Comparison of ENCODE assay signal across 24 cellular contexts in genomic region chr10:91127341-91128082, GRCh38.
DNase-seq lines count a peak whose midpoint lies in the region; ATAC-seq, FAIRE-seq and TF ChIP-seq lines count a peak whose summit lies in the region.
"Had no signal": no experiment of that assay in that cellular context is flagged by ENCODE, and none has a peak within 500 bp of the region (broad histone marks: within the 10 kb centered on the region; RNA-seq: fewer than 3 reads in every experiment).

No MANE protein-coding gene starts in this region.

- H3K79me2 ChIP-seq in DND-41 (ENCODE audit: insufficient read depth, low read length) (no peaks in the 10 kb centered on the region), Karpas-422 (ENCODE audit: low read length) (no peaks in the 10 kb centered on the region)

- peaks cover 0 to 1% (median 0%) of the 10 kb centered on the region in 3 donors for H3K36me3 Mint-ChIP-seq in CD8-positive, alpha-beta memory T cell
- H3K36me3 Mint-ChIP-seq: activated CD8-positive, alpha-beta memory T cell treated with anti-CD3 and anti-CD28 coated beads, Interleukin-2, amount 10 ng/mL, durations not matched to agents 7 days and 5 days; activated naive CD8-positive, alpha-beta T cell had no signal

- H3K27ac ChIP-seq in DND-41 (ENCODE audit: low read length) (peak overlapping the region; percentile 69), Karpas-422 (ENCODE audit: low read length) (no peak overlapping the region)
- no peak overlapping the region for H3K27ac ChIP-seq in CD8-positive, alpha-beta memory T cell (ENCODE audit: low read depth, low read length)
- H3K27ac ChIP-seq: epithelial cell of prostate, Peyer's patch, transverse colon had no signal

- H3K9me3 ChIP-seq in DND-41 (ENCODE audit: insufficient read depth, low read length, severe bottlenecking) (no peaks in the 10 kb centered on the region), Karpas-422 (ENCODE audit: low read length) (no peaks in the 10 kb centered on the region)
- H3K9me3 ChIP-seq in CD8-positive, alpha-beta memory T cell (ENCODE audit: low read length), result no peaks in the 10 kb centered on the region
- H3K9me3 ChIP-seq: HAP-1, Peyer's patch, transverse colon had no signal

- POLR2A ChIA-PET in CD8-positive, alpha-beta memory T cell (lab: Charles Lee), result no interaction called here

- H3K4me3 Mint-ChIP-seq in CD8-positive, alpha-beta memory T cell, result no peak overlapping the region
- H3K4me3 Mint-ChIP-seq: activated CD8-positive, alpha-beta memory T cell treated with anti-CD3 and anti-CD28 coated beads, Interleukin-2, amount 10 ng/mL, durations not matched to agents 7 days and 5 days; activated naive CD8-positive, alpha-beta T cell; nephron progenitor cell had no signal

- TF ChIP-seq POLR2A in H54 (IDR thresholded peaks at IDR 0.05; ENCODE audit: low read depth, low read length), result no peak

- H3K9me3 Mint-ChIP-seq in CD8-positive, alpha-beta memory T cell, result no peaks in the 10 kb centered on the region
- H3K9me3 Mint-ChIP-seq: nephron progenitor cell had no signal

- CTCF ChIA-PET in CD8-positive, alpha-beta memory T cell (lab: Charles Lee), result no interaction called here

- FAIRE-seq in H54 (lab: Jason Lieb, UNC), result peak; percentile 58
- FAIRE-seq: frontal cortex had no signal

- no peak for TF ChIP-seq CTCF in DND-41 (IDR thresholded peaks at IDR 0.05; ENCODE audit: borderline replicate concordance, extremely low read depth, low read length, poor library complexity, severe bottlenecking)

- H3K9ac ChIP-seq in DND-41 (ENCODE audit: low read depth, low read length) (no peak overlapping the region), Karpas-422 (ENCODE audit: low read length) (no peak overlapping the region)

- no peak overlapping the region for H3K4me2 ChIP-seq in DND-41 (ENCODE audit: insufficient read depth, low read length)
- H3K4me2 ChIP-seq in Karpas-422 (ENCODE audit: low read depth, low read length, poor library complexity, severe bottlenecking), result no peak overlapping the region

- peaks cover 7 to 15% of the 10 kb centered on the region in 2 donors for H3K27me3 Mint-ChIP-seq in CD8-positive, alpha-beta memory T cell

- H3K4me1 ChIP-seq in DND-41 (ENCODE audit: insufficient read depth, low read length) (peaks cover 9% of the 10 kb centered on the region), Karpas-422 (ENCODE audit: low read length) (no peaks in the 10 kb centered on the region)
- no peaks in the 10 kb centered on the region for H3K4me1 ChIP-seq in CD8-positive, alpha-beta memory T cell (ENCODE audit: insufficient read depth, low read length)
- H3K4me1 ChIP-seq: Peyer's patch, transverse colon had no signal

- H4K20me1 ChIP-seq in DND-41 (ENCODE audit: insufficient read depth, low read length), result no peaks in the 10 kb centered on the region
- no peaks in the 10 kb centered on the region for H4K20me1 ChIP-seq in Karpas-422 (ENCODE audit: insufficient read depth, low read depth, low read length)

- H3K36me3 ChIP-seq in DND-41 (ENCODE audit: insufficient read depth, low read length) (no peaks in the 10 kb centered on the region), Karpas-422 (ENCODE audit: insufficient read depth, low read length) (no peaks in the 10 kb centered on the region)
- no peaks in the 10 kb centered on the region for H3K36me3 ChIP-seq in CD8-positive, alpha-beta memory T cell (ENCODE audit: insufficient read depth, low read length)
- H3K36me3 ChIP-seq: HAP-1, Peyer's patch, transverse colon had no signal

- H3K4me1 Mint-ChIP-seq in CD8-positive, alpha-beta memory T cell, result peaks cover 4 to 6% (median 6%) of the 10 kb centered on the region in 3 donors

- DNase-seq in DND-41 (peak; percentile 28), H54 (ENCODE audit: insufficient read length, low spot score) (no peak), NCI-H2029 treated with DMSO at 0.1 percent for 48 hours (lab: John Stamatoyannopoulos, UW) (peak; percentile 1), epidermal melanocyte (ENCODE audit: insufficient read length, low spot score) (peak; percentile 61), left lobe of liver (ENCODE audit: low spot score) (no peak), NCI-H1930 (lab: John Stamatoyannopoulos, UW) (no peak), Karpas-422 (no peak)
- no peak for DNase-seq in CD8-positive, alpha-beta memory T cell
- DNase-seq: activated CD8-positive, alpha-beta memory T cell treated with anti-CD3 and anti-CD28 coated beads, Interleukin-2, amount 10 ng/mL, durations not matched to agents 7 days and 5 days; COR-L47; IMR-90; NCI-H1105; NCI-H2171 treated with DMSO at 0.1 percent for 48 hours; nephron progenitor cell; Peyer's patch; posterior cingulate gyrus; stimulated activated CD4-positive, alpha-beta T cell treated with anti-CD3 and anti-CD28 coated beads, Interleukin-1b, Interleukin-23, amount 100 ng/mL, for 48 hours; stimulated activated naive CD8-positive, alpha-beta T cell treated with anti-CD3 and anti-CD28 coated beads, Interleukin-15, Interleukin-2, amounts not matched to agents 100 U/mL and 50 U/mL, for 24 hours; SW 1271; transverse colon had no signal

- ATAC-seq in DND-41 (ENCODE audit: insufficient read depth, low read depth) (peak; percentile 91), left lobe of liver (no peak)
- ATAC-seq: activated CD8-positive, alpha-beta memory T cell treated with anti-CD3 and anti-CD28 coated beads, Interleukin-2, amount 10 ng/mL, durations not matched to agents 7 days and 5 days; stimulated activated naive CD8-positive, alpha-beta T cell treated with anti-CD3 and anti-CD28 coated beads, Interleukin-15, Interleukin-2, amounts not matched to agents 100 U/mL and 50 U/mL, for 24 hours had no signal

- H3K9me2 ChIP-seq in Karpas-422 (replicated peaks; ENCODE audit: insufficient read depth, low read length), result no peaks in the 10 kb centered on the region

- no peaks in the 10 kb centered on the region for H3K27me3 ChIP-seq in DND-41 (ENCODE audit: insufficient read depth, low read length, poor library complexity)
- no peaks in the 10 kb centered on the region for H3K27me3 ChIP-seq in CD8-positive, alpha-beta memory T cell (ENCODE audit: insufficient read depth, low read length, poor library complexity, severe bottlenecking)
- H3K27me3 ChIP-seq in Karpas-422 (ENCODE audit: low read length), result no peaks in the 10 kb centered on the region
- H3K27me3 ChIP-seq: Peyer's patch had no signal

- H3K4me3 ChIP-seq in DND-41 (ENCODE audit: low read depth in 1 of 2, low read length in 2 of 2) (no peak overlapping the region), Karpas-422 (ENCODE audit: low read length) (no peak overlapping the region)
- no peak overlapping the region for H3K4me3 ChIP-seq in CD8-positive, alpha-beta memory T cell (ENCODE audit: low read length)
- H3K4me3 ChIP-seq: HAP-1, Peyer's patch, transverse colon had no signal

- no peak overlapping the region for H2AFZ ChIP-seq in DND-41 (ENCODE audit: low read depth, low read length)
- H2AFZ ChIP-seq in Karpas-422 (ENCODE audit: low read length), result no peak overlapping the region

- no peak overlapping the region for H3K27ac Mint-ChIP-seq in CD8-positive, alpha-beta memory T cell
- H3K27ac Mint-ChIP-seq: activated CD8-positive, alpha-beta memory T cell treated with anti-CD3 and anti-CD28 coated beads, Interleukin-2, amount 10 ng/mL, durations not matched to agents 7 days and 5 days; activated naive CD8-positive, alpha-beta T cell; nephron progenitor cell had no signal

Comparison
In these comparisons a context has a peak if more than half of its experiments do, and no peak if none do; other contexts are left out.
1. DNase-seq: peak in DND-41 (single experiment), NCI-H2029 treated with DMSO at 0.1 percent for 48 hours (single experiment) and epidermal melanocyte (single experiment); none in H54 (single experiment), left lobe of liver (single experiment), NCI-H1930 (0 of 2), CD8-positive, alpha-beta memory T cell (0 of 5) and Karpas-422 (single experiment).